8 cellular contexts compared by ENCODE assay signal in the genomic region with DNA sequence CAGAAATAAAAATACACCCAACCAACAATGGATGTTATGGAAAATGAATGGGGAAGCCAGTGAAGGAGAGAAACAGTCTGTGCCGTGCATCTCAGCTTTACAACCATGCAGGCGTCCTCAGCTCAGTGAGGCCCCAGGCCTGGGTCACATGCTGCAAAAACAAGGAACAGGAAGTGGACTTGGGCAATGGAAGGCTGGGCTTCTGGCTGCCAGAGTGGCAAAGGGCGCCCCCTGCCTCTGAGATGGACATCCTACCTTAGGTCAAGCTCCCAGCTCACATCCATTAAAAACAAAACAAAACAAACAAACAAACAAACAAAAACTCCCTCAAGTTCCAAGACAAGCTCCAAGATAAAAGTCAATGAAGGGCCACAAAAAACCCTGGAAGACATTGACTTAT.
DNase-seq lines count a peak whose midpoint lies in the region; ATAC-seq lines count a peak whose summit lies in the region.

No MANE protein-coding gene starts in this region.

- H3K27me3 Mint-ChIP-seq in T-helper 2 cell treated with Interferon-gamma antibody and Interleukin-4, amounts not matched to agents 5 μg/mL and 100 μg/mL, for 36 hours (ENCODE audit: low read depth) = no peaks in the 10 kb centered on the region

- no peak overlapping the region for H3K27ac Mint-ChIP-seq in T-helper 2 cell treated with Interferon-gamma antibody and Interleukin-4, amounts not matched to agents 5 μg/mL and 100 μg/mL, for 36 hours

- DNase-seq in SIG-M5 treated with dmso at 0.1 percent for 504 hours (lab: John Stamatoyannopoulos, UW; ENCODE audit: unreplicated experiment) = peak; percentile 1
- no peak for DNase-seq in SIG-M5 (lab: John Stamatoyannopoulos, UW)
- DNase-seq in T-helper 2 cell treated with Interferon-gamma antibody and Interleukin-4, amounts not matched to agents 5 μg/mL and 100 μg/mL, for 36 hours (ENCODE audit: low spot score) = peak; percentile 27
- peak; percentile 43 for DNase-seq in glomerular visceral epithelial cell (ENCODE audit: extremely low spot score)
- DNase-seq in stimulated activated CD4-positive, alpha-beta T cell treated with anti-CD3 and anti-CD28 coated beads, Interleukin-1b, Interleukin-23, amount 100 ng/mL, for 48 hours = peak; percentile 18
- no peak for DNase-seq in dedifferentiated amniotic fluid mesenchymal stem cell (ENCODE audit: extremely low spot score)

- peaks cover 47% of the 10 kb centered on the region for H3K36me3 Mint-ChIP-seq in T-helper 2 cell treated with Interferon-gamma antibody and Interleukin-4, amounts not matched to agents 5 μg/mL and 100 μg/mL, for 36 hours (ENCODE audit: low read depth)

- H3K9me3 Mint-ChIP-seq in T-helper 2 cell treated with Interferon-gamma antibody and Interleukin-4, amounts not matched to agents 5 μg/mL and 100 μg/mL, for 36 hours = no peaks in the 10 kb centered on the region

- ATAC-seq in HG03342 (IDR thresholded peaks at IDR 0.05; ENCODE audit: unreplicated experiment) (peak; percentile 69), GM21576 (IDR thresholded peaks at IDR 0.05; ENCODE audit: unreplicated experiment) (no peak)

- peaks cover 8% of the 10 kb centered on the region for H3K4me1 Mint-ChIP-seq in T-helper 2 cell treated with Interferon-gamma antibody and Interleukin-4, amounts not matched to agents 5 μg/mL and 100 μg/mL, for 36 hours (ENCODE audit: low read depth)

- no peak overlapping the region for H3K4me3 Mint-ChIP-seq in T-helper 2 cell treated with Interferon-gamma antibody and Interleukin-4, amounts not matched to agents 5 μg/mL and 100 μg/mL, for 36 hours

Comparison
In these comparisons a context has a peak if more than half of its experiments do, and no peak if none do; other contexts are left out.
1. DNase-seq: peak in SIG-M5 treated with dmso at 0.1 percent for 504 hours (single experiment), T-helper 2 cell treated with Interferon-gamma antibody and Interleukin-4, amounts not matched to agents 5 μg/mL and 100 μg/mL, for 36 hours (single experiment), glomerular visceral epithelial cell (single experiment) and stimulated activated CD4-positive, alpha-beta T cell treated with anti-CD3 and anti-CD28 coated beads, Interleukin-1b, Interleukin-23, amount 100 ng/mL, for 48 hours (single experiment); none in SIG-M5 (single experiment) and dedifferentiated amniotic fluid mesenchymal stem cell (single experiment).